ENCODE assay signal across 7 cellular contexts in genomic region chr6:151004415-151005024, GRCh38.
DNase-seq lines count a peak whose midpoint lies in the region; ATAC-seq and TF ChIP-seq lines count a peak whose summit lies in the region.

No MANE protein-coding gene starts in this region.

- no peak overlapping the region for H3T11ph ChIP-seq in H9 (ENCODE audit: low read length)

- POLR2A ChIA-PET in MCF 10A (lab: Yijun Ruan, JAX): interaction anchor here (0.5 to 2.2 kb wide), 16 partner anchors 16 to 333 kb away, joined by 3 to 11 read pairs (median 4); no protein-coding TSS in a partner anchor

- no peak overlapping the region for H3K14ac ChIP-seq in H9 (ENCODE audit: insufficient read depth, low read length)

- no peaks in the 10 kb centered on the region for H3K27me3 ChIP-seq in H9 (ENCODE audit: insufficient read depth, low read length)

- H2BK5ac ChIP-seq in H9 (ENCODE audit: insufficient read length, low read length): no peak overlapping the region

- H3K36me3 ChIP-seq in mucosa of descending colon (ENCODE audit: low read depth): no peaks in the 10 kb centered on the region

- H3K9me3 Mint-ChIP-seq in H9: no peaks in the 10 kb centered on the region
- H3K9me3 Mint-ChIP-seq in MCF 10A (ENCODE audit: unreplicated experiment): no peaks in the 10 kb centered on the region

- no peaks in the 10 kb centered on the region for H3K79me2 ChIP-seq in H9 (ENCODE audit: insufficient read depth, low read length)

- no peak overlapping the region for H3K18ac ChIP-seq in H9 (ENCODE audit: insufficient read length, low read depth, low read length)

- no peak overlapping the region for H2BK12ac ChIP-seq in H9 (ENCODE audit: insufficient read length, low read depth, low read length)

- H3K79me1 ChIP-seq in H9 (ENCODE audit: insufficient read depth, low read depth, low read length, poor library complexity, severe bottlenecking): no peaks in the 10 kb centered on the region

- no TSS peak for BruUV-seq in MCF 10A (replicated peaks; lab: Mats Ljungman, UMichigan)

- no peaks in the 10 kb centered on the region for H4K20me1 ChIP-seq in H9 (ENCODE audit: control insufficient read depth, insufficient read depth, insufficient read length)

- no peak overlapping the region for H3K27ac ChIP-seq in H9 (ENCODE audit: insufficient read length, low read depth, low read length)

- no peak for TF ChIP-seq CTCF in H9 (conservative IDR thresholded peaks at IDR 0.05)
- no peak for TF ChIP-seq CTCF in MCF 10A (IDR thresholded peaks at IDR 0.05; ENCODE audit: unreplicated experiment)
- no peak for TF ChIP-seq CTCF in mucosa of descending colon (IDR thresholded peaks at IDR 0.05)

- H3K9ac ChIP-seq in H9 (ENCODE audit: extremely low read depth, insufficient read length, low read length): no peak overlapping the region

- H3K23ac ChIP-seq in H9 (ENCODE audit: insufficient read length, low read depth, low read length): no peak overlapping the region

- H3K4me3 ChIP-seq in mucosa of descending colon: no peak overlapping the region

- H3K56ac ChIP-seq in H9 (ENCODE audit: insufficient read length, low read depth, low read length): no peak overlapping the region

- H3K4me1 Mint-ChIP-seq in H9 (peaks cover 40 to 47% of the 10 kb centered on the region in 2 experiments), MCF 10A (ENCODE audit: insufficient read depth, unreplicated experiment) (peaks cover 27% of the 10 kb centered on the region)

- CTCF ChIA-PET in MCF 10A (lab: Yijun Ruan, JAX): interaction anchor here (0.5 to 1.7 kb wide), 7 partner anchors 10 to 330 kb away, joined by 3 to 15 read pairs (median 9); no protein-coding TSS in a partner anchor

- H3K4me3 Mint-ChIP-seq in H9: no peak overlapping the region
- peak overlapping the region; percentile 54 for H3K4me3 Mint-ChIP-seq in MCF 10A (ENCODE audit: unreplicated experiment)

- no peaks in the 10 kb centered on the region for H3K9me3 ChIP-seq in H9 (ENCODE audit: control insufficient read depth, low read depth, low read length)
- no peaks in the 10 kb centered on the region for H3K9me3 ChIP-seq in mucosa of descending colon

- H2AK5ac ChIP-seq in H9 (ENCODE audit: insufficient read length, low read length): no peak overlapping the region

- H3K23me2 ChIP-seq in H9 (ENCODE audit: insufficient read length, low read depth, low read length, poor library complexity, severe bottlenecking): no peaks in the 10 kb centered on the region

- H2BK120ac ChIP-seq in H9 (ENCODE audit: low read depth, low read length, poor library complexity, severe bottlenecking): no peak overlapping the region

- no peak overlapping the region for H2BK15ac ChIP-seq in H9 (ENCODE audit: low read depth, low read length)

- no peak overlapping the region for H4K8ac ChIP-seq in H9 (replicated peaks; ENCODE audit: insufficient read length, low read depth, low read length)

- peak overlapping the region; percentile 13 to 89 (median 82); a peak in 6 of 7 replicates for H3K27ac Mint-ChIP-seq in H9
- H3K27ac Mint-ChIP-seq in MCF 10A (ENCODE audit: low read depth, unreplicated experiment): peak overlapping the region; percentile 83

- no peak overlapping the region for H2BK20ac ChIP-seq in H9 (ENCODE audit: low read depth, low read length, poor library complexity, severe bottlenecking)

- H3K36me3 Mint-ChIP-seq in H9 (ENCODE audit: insufficient read depth in 1 of 3, low read depth in 3 of 3): peaks cover 0 to 7% (median 3%) of the 10 kb centered on the region in 3 experiments; a peak in 4 of 7 replicates
- H3K36me3 Mint-ChIP-seq in MCF 10A (ENCODE audit: insufficient read depth, unreplicated experiment): peaks cover 20% of the 10 kb centered on the region

- no CpG with 5 or more reads among the region's 8 CpGs for WGBS in H9 (ENCODE audit: extremely low coverage, insufficient read length, low lambda C conversion rate)

- H3K4me1 ChIP-seq in H9 (ENCODE audit: insufficient read depth, low read length) (peaks cover 7% of the 10 kb centered on the region), mucosa of descending colon (ENCODE audit: low read depth) (peaks cover 7% of the 10 kb centered on the region)

- DNase-seq in H9 (no peak), NCI-H2196 (lab: John Stamatoyannopoulos, UW; ENCODE audit: unreplicated experiment) (peak; percentile 63), MCF 10A (ENCODE audit: unreplicated experiment) (peak; percentile 93), mucosa of descending colon (no peak), KG1 (lab: John Stamatoyannopoulos, UW) (no peak), cerebellar cortex (ENCODE audit: low spot score) (no peak)
- no peak for DNase-seq in activated CD4-positive, CD25-positive, alpha-beta regulatory T cell (lab: John Stamatoyannopoulos, UW)

- ATAC-seq in mucosa of descending colon: peak; percentile 87

- H3K4ac ChIP-seq in H9 (ENCODE audit: low read depth, low read length): no peak overlapping the region

- no peak overlapping the region for H2AFZ ChIP-seq in H9 (ENCODE audit: low read length)

- H3K27me3 Mint-ChIP-seq in H9 (ENCODE audit: low read depth): no peaks in the 10 kb centered on the region
- no peaks in the 10 kb centered on the region for H3K27me3 Mint-ChIP-seq in MCF 10A (ENCODE audit: insufficient read depth, unreplicated experiment)

- no peak overlapping the region for H3K4me2 ChIP-seq in H9 (ENCODE audit: insufficient read depth, insufficient read length, low read length)

- intact Hi-C loops in MCF 10A (cut with micrococcal nuclease) (no loop called here), mucosa of descending colon (cut with DNase I, micrococcal nuclease) (no loop called here)

- H4K5ac ChIP-seq in H9 (ENCODE audit: insufficient read length, low read depth, low read length): no peak overlapping the region

- H4K91ac ChIP-seq in H9 (ENCODE audit: insufficient read length, low read depth, low read length): no peak overlapping the region

Comparison
In these comparisons a context has a peak if more than half of its experiments do, and no peak if none do; other contexts are left out.
1. DNase-seq: peak in NCI-H2196 (single experiment) and MCF 10A (single experiment); none in H9 (single experiment), mucosa of descending colon (0 of 3), KG1 (single experiment), cerebellar cortex (single experiment) and activated CD4-positive, CD25-positive, alpha-beta regulatory T cell (0 of 4).